1 cellular context compared by ENCODE assay signal in the genomic region with DNA sequence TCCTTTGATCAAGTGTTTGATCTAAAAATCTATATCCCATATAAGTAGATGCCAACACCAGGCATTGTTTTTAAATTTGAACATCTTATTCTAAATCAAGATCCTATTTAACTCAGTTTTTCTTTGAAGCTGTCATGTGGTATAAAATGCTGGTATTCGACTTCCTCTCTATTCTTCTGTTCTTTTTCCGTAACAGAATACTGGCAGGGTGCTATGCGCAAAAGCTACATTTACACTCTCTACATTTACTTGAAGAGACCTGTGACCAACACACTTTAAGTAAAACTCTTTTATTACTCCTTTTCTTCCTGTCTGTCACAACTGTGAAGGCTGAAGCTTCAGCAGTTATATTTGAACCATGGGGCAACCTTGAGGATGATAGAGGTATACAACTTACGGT.
TF ChIP-seq lines count a peak whose summit lies in the region.

No MANE protein-coding gene starts in this region.

TF ChIP-seq in H1, 55 proteins besides CTCF, POLR2A, EP300 and RAD21:
- TF ChIP-seq BCL11A (IDR thresholded peaks at IDR 0.05; ENCODE audit: low read depth in 2 of 2, low read length in 2 of 2) (no peak), EZH2 (IDR thresholded peaks at IDR 0.05; ENCODE audit: low read depth, low read length, severe bottlenecking) (no peak), KDM5A (IDR thresholded peaks at IDR 0.05; ENCODE audit: low read length) (no peak), ASH2L (IDR thresholded peaks at IDR 0.05; ENCODE audit: low read length) (no peak), MAFK (IDR thresholded peaks at IDR 0.05; ENCODE audit: low read depth, low read length) (no peak), ZNF274 (IDR thresholded peaks at IDR 0.05; ENCODE audit: borderline replicate concordance, extremely low read depth, low read length) (no peak), RNF2 (IDR thresholded peaks at IDR 0.05; ENCODE audit: borderline replicate concordance, low read depth, low read length, missing control alignments, poor library complexity, severe bottlenecking) (no peak), KDM1A (IDR thresholded peaks at IDR 0.05; ENCODE audit: borderline replicate concordance, low read length) (no peak), RFX5 (IDR thresholded peaks at IDR 0.05; ENCODE audit: borderline replicate concordance, low read depth, low read length) (no peak), GABPA (IDR thresholded peaks at IDR 0.05; ENCODE audit: borderline replicate concordance, insufficient read depth, low read length) (no peak), TBP (IDR thresholded peaks at IDR 0.05; ENCODE audit: low read depth, low read length) (no peak), EGR1 (IDR thresholded peaks at IDR 0.05; ENCODE audit: borderline replicate concordance, low read depth, low read length) (no peak), TAF7 (optimal IDR thresholded peaks at IDR 0.05; ENCODE audit: borderline replicate concordance, low read depth, low read length) (no peak), CEBPB (IDR thresholded peaks at IDR 0.05; ENCODE audit: low read depth, low read length) (no peak), GTF2F1 (IDR thresholded peaks at IDR 0.05; ENCODE audit: borderline replicate concordance, low read depth, low read length) (no peak)
- TF ChIP-seq, protein P1, sequence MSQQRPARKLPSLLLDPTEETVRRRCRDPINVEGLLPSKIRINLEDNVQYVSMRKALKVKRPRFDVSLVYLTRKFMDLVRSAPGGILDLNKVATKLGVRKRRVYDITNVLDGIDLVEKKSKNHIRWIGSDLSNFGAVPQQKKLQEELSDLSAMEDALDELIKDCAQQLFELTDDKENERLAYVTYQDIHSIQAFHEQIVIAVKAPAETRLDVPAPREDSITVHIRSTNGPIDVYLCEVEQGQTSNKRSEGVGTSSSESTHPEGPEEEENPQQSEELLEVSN (IDR thresholded peaks at IDR 0.05): no peak
- TF ChIP-seq, protein P2, sequence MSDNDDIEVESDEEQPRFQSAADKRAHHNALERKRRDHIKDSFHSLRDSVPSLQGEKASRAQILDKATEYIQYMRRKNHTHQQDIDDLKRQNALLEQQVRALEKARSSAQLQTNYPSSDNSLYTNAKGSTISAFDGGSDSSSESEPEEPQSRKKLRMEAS (IDR thresholded peaks at IDR 0.05): no peak
- TF ChIP-seq, protein P3, sequence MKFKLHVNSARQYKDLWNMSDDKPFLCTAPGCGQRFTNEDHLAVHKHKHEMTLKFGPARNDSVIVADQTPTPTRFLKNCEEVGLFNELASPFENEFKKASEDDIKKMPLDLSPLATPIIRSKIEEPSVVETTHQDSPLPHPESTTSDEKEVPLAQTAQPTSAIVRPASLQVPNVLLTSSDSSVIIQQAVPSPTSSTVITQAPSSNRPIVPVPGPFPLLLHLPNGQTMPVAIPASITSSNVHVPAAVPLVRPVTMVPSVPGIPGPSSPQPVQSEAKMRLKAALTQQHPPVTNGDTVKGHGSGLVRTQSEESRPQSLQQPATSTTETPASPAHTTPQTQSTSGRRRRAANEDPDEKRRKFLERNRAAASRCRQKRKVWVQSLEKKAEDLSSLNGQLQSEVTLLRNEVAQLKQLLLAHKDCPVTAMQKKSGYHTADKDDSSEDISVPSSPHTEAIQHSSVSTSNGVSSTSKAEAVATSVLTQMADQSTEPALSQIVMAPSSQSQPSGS (IDR thresholded peaks at IDR 0.05; ENCODE audit: low read length): no peak
